Comparison of ENCODE assay signal across 1 cellular context in the genomic region with DNA sequence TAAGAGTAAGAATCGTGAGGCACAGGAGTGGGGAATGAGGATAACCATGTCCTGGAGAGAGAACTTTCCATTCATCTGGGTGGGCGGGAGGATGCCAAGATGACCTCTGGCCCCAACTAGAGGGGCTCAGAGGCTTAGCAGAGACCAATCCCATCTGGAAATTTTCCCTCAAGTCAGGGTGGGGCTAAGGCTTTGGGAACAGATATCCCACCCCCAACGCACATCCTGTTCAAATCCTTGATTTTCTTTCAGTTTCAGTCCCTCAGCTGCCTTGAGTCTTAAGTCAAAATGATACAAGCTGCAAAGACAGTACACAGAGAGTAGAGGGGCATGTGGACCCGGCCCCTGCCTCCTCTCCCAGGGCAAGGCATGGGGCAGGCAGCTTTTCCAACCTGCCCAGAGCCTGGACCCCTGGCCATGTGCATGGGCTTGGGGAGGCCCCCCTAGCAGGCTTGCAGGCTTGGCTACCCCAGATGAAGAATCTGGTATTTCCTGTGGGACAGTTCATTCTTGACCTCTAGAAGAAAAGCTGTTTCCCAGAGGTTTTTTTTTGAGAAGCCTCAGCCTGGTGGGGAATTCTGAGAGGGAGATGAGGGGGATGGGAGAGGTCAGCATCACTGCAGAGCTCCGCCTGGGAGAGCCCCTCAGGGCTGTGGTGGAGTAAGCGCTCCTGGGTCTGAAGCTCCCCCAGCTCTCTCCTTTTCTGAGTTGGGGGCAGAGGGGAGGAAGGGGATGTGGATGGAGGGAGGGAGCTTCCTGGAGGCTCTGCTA.
TF ChIP-seq lines count a peak whose summit lies in the region.

No MANE protein-coding gene starts in this region.

TF ChIP-seq in IMR-90, 13 proteins besides CTCF, POLR2A, EP300 and RAD21:
- TF ChIP-seq BHLHE40 (IDR thresholded peaks at IDR 0.05; ENCODE audit: low read depth, low read length) (no peak), MAZ (IDR thresholded peaks at IDR 0.05; ENCODE audit: borderline replicate concordance, low read depth, low read length) (no peak), RFX5 (IDR thresholded peaks at IDR 0.05; ENCODE audit: low read depth, low read length) (no peak), FOS (IDR thresholded peaks at IDR 0.05; ENCODE audit: low read depth, low read length) (no peak), CHD1 (IDR thresholded peaks at IDR 0.05; ENCODE audit: low read depth, low read length) (no peak)
- TF ChIP-seq, protein P1, sequence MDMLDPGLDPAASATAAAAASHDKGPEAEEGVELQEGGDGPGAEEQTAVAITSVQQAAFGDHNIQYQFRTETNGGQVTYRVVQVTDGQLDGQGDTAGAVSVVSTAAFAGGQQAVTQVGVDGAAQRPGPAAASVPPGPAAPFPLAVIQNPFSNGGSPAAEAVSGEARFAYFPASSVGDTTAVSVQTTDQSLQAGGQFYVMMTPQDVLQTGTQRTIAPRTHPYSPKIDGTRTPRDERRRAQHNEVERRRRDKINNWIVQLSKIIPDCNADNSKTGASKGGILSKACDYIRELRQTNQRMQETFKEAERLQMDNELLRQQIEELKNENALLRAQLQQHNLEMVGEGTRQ (IDR thresholded peaks at IDR 0.05; ENCODE audit: low read depth, low read length) = no peak
